11 cellular contexts compared by ENCODE assay signal in the genomic region with DNA sequence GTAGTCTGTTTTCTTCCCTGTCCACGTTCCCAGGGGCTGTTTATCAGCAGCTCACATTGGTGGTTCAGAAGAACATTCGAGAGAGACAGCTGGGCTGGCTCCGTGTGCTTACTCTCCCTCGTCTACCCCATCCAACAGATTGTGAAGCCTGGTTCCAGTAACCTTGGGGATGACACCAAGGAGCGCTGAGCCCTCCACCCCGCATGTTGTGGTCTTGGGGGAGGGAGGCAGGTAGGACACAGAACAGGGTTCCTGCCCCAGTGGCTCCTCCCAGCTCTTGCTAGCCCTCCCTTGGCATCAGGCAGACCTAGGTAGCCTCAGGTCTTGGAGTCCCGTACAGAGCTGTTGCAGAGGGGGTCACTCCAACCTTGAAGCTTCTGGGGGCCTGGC. TPM values are rescaled to one million over a fixed set of nuclear protein-coding genes. Genes with fewer than 3 reads are reported as not detected.
DNase-seq lines count a peak whose midpoint lies in the region; ATAC-seq, FAIRE-seq and TF ChIP-seq lines count a peak whose summit lies in the region.
"Had no signal": no experiment of that assay in that cellular context is flagged by ENCODE, and none has a peak within 500 bp of the region (broad histone marks: within the 10 kb centered on the region; RNA-seq: fewer than 3 reads in every experiment).

No MANE protein-coding gene starts in this region.

- H3K4me3 ChIP-seq in heart right ventricle (no peak overlapping the region), lower lobe of right lung (peak overlapping the region; percentile 20), upper lobe of right lung (no peak overlapping the region)

- H3K36me3 Mint-ChIP-seq in activated naive CD4-positive, alpha-beta T cell treated with anti-CD3 and anti-CD28 coated beads, Interleukin-2, amount 50 U/mL, for 72 hours, result peaks cover 5 to 50% of the 10 kb centered on the region in 2 donors

- H3K9me3 ChIP-seq in heart right ventricle (no peaks in the 10 kb centered on the region), lower lobe of right lung (no peaks in the 10 kb centered on the region), upper lobe of right lung (no peaks in the 10 kb centered on the region)

- H3K27ac ChIP-seq in heart right ventricle (peak overlapping the region in 9 of 10 donors; percentile 27 to 97 (median 81)), lower lobe of right lung (peak overlapping the region; percentile 93), upper lobe of right lung (peak overlapping the region; percentile 92)

- WGBS in heart right ventricle, 2 donors, result 36 to 41% methylated on average over 7 of the region's 7 CpGs

- FAIRE-seq in GM19239 (lab: Jason Lieb, UNC), result no peak
- FAIRE-seq: astrocyte had no signal

- peak overlapping the region; percentile 81 to 98 for H3K27ac Mint-ChIP-seq in activated naive CD4-positive, alpha-beta T cell treated with anti-CD3 and anti-CD28 coated beads, Interleukin-2, amount 50 U/mL, for 72 hours

- DNase-seq in heart right ventricle (no peak), left ventricle myocardium superior (no peak), lower lobe of right lung (no peak), upper lobe of right lung (peak; percentile 65), NOMO-1 treated with dmso at 0.1 percent for 144 hours (lab: John Stamatoyannopoulos, UW; ENCODE audit: unreplicated experiment) (no peak), GM19239 (ENCODE audit: insufficient read length, low spot score) (no peak)
- DNase-seq in activated naive CD4-positive, alpha-beta T cell treated with anti-CD3 and anti-CD28 coated beads, Interleukin-2, amount 50 U/mL, for 72 hours (ENCODE audit: low spot score in 2 of 2), result no peak
- DNase-seq: DMS153, occipital lobe had no signal

- intact Hi-C loops in heart right ventricle (cut with DNase I) (loop anchor here in 3 of 10 donors (5.0 to 10.0 kb wide), 3 partner anchors 32 to 125 kb away; a partner anchor contains a TSS), left ventricle myocardium superior (cut with micrococcal nuclease) (no loop called here), lower lobe of right lung (cut with DNase I) (no loop called here), upper lobe of right lung (cut with DNase I) (loop anchor here (10.0 kb wide), 1 partner anchor 375 kb away; no protein-coding TSS in a partner anchor)

- peaks cover 0 to 19% (median 0%) of the 10 kb centered on the region in 9 donors for H3K36me3 ChIP-seq in heart right ventricle
- H3K36me3 ChIP-seq in lower lobe of right lung, result peaks cover 12% of the 10 kb centered on the region
- H3K36me3 ChIP-seq in upper lobe of right lung, result peaks cover 11% of the 10 kb centered on the region

- ATAC-seq in heart right ventricle, result no peak
- no peak for ATAC-seq in left ventricle myocardium superior
- no peak for ATAC-seq in activated naive CD4-positive, alpha-beta T cell treated with anti-CD3 and anti-CD28 coated beads, Interleukin-2, amount 50 U/mL, for 72 hours
- peak; percentile 2 to 7 for ATAC-seq in lower lobe of right lung
- peak; percentile 9 for ATAC-seq in upper lobe of right lung
- ATAC-seq in HG02798 (IDR thresholded peaks at IDR 0.05; ENCODE audit: poor library complexity, unreplicated experiment), result no peak

- TF ChIP-seq CTCF in heart right ventricle (IDR thresholded peaks at IDR 0.05), result no peak
- TF ChIP-seq CTCF in lower lobe of right lung (IDR thresholded peaks at IDR 0.05), result no peak
- no peak for TF ChIP-seq CTCF in upper lobe of right lung (IDR thresholded peaks at IDR 0.05)

- peaks cover 59 to 100% (median 100%) of the 10 kb centered on the region in 9 donors for H3K4me1 ChIP-seq in heart right ventricle
- peaks cover 100% of the 10 kb centered on the region for H3K4me1 ChIP-seq in lower lobe of right lung
- H3K4me1 ChIP-seq in upper lobe of right lung, result peaks cover 100% of the 10 kb centered on the region

- peaks cover 0 to 4% of the 10 kb centered on the region in 2 donors for H3K9me3 Mint-ChIP-seq in activated naive CD4-positive, alpha-beta T cell treated with anti-CD3 and anti-CD28 coated beads, Interleukin-2, amount 50 U/mL, for 72 hours

- H3K27me3 ChIP-seq in heart right ventricle (no peaks in the 10 kb centered on the region), lower lobe of right lung (ENCODE audit: low read depth) (no peaks in the 10 kb centered on the region), upper lobe of right lung (no peaks in the 10 kb centered on the region)

RNA-seq across cellular contexts. Expression of a gene that starts 33.1 kb away (rescaled TPM):
- total RNA-seq in heart right ventricle, result 100 to 1,000 TPM in 1 of 10 donors, 10 to 100 TPM in 9; 28.4 to 101 (median 49.4) TPM
- 10 to 100 TPM; 32.9 to 44.0 TPM for polyA plus RNA-seq in heart right ventricle
- 85.3 TPM for total RNA-seq in left ventricle myocardium superior
- 100 to 1,000 TPM; 124 to 161 TPM for total RNA-seq in activated naive CD4-positive, alpha-beta T cell treated with anti-CD3 and anti-CD28 coated beads, Interleukin-2, amount 50 U/mL, for 72 hours
- total RNA-seq in lower lobe of right lung, result 178 TPM
- total RNA-seq in upper lobe of right lung, result 176 TPM

Comparison
In these comparisons a context has a peak if more than half of its experiments do, and no peak if none do; other contexts are left out.
1. ATAC-seq: peak in lower lobe of right lung (2 of 2) and upper lobe of right lung (single experiment); none in heart right ventricle (0 of 8), left ventricle myocardium superior (single experiment), activated naive CD4-positive, alpha-beta T cell treated with anti-CD3 and anti-CD28 coated beads, Interleukin-2, amount 50 U/mL, for 72 hours (0 of 2) and HG02798 (single experiment).
2. Peak in every context shown above with its lines, with median percentiles within 50 percentile points of each other: H3K27ac ChIP-seq.